Comparison of ENCODE assay signal across 11 cellular contexts in the genomic region with DNA sequence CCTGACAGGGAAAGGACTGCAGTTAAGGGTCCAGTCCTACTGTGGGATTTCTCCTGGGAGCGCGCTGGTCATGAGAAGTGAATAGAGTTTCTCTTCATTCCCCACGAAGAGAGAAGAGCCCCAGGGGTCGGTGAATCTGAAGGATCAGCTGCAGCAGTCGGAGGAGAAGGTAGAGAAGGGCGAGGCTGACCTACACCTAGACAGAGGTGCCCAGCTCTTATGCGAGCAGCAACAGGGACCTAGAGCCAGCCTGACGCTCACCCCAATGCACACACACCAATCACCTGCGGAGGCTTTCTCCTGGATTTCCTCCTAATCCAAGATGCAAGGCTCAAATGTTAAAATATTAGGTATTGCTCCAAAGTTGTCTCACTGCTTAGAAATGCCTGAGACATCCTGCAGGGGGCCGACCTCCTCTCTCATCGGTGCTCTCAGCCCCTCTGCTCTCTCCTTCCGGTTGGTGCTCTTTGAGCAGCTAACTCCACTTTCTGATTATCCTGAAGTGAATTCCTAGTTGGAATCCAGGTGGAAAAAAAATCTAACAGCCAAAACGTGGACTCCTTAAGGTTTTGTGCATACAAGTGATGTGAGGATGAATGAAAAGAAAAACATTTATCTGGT.
DNase-seq lines count a peak whose midpoint lies in the region; ATAC-seq and TF ChIP-seq lines count a peak whose summit lies in the region.
"Had no signal": no experiment of that assay in that cellular context is flagged by ENCODE, and none has a peak within 500 bp of the region (broad histone marks: within the 10 kb centered on the region; RNA-seq: fewer than 3 reads in every experiment).

No MANE protein-coding gene starts in this region.

- no peaks in the 10 kb centered on the region for H3K27me3 Mint-ChIP-seq in Caco-2 (ENCODE audit: insufficient read depth, unreplicated experiment)

- no peaks in the 10 kb centered on the region for H3K4me1 Mint-ChIP-seq in Caco-2 (ENCODE audit: low read depth, unreplicated experiment)

- no peaks in the 10 kb centered on the region for H3K9me3 Mint-ChIP-seq in Caco-2 (ENCODE audit: unreplicated experiment)
- H3K9me3 Mint-ChIP-seq: CD8-positive, alpha-beta T cell had no signal

- H3K36me3 ChIP-seq in Caco-2 (ENCODE audit: control insufficient read depth, insufficient read depth, low read length) (no peaks in the 10 kb centered on the region), HCT116 (ENCODE audit: control insufficient read depth in 1 of 2, insufficient read depth in 2 of 2, low read length in 2 of 2) (no peaks in the 10 kb centered on the region), ovary (no peaks in the 10 kb centered on the region)
- H3K36me3 ChIP-seq: colonic mucosa had no signal

- peak overlapping the region; percentile 18 for H2AFZ ChIP-seq in HCT116 (ENCODE audit: low read depth, low read length, poor library complexity, severe bottlenecking)

- H3K79me2 ChIP-seq in HCT116 (ENCODE audit: insufficient read depth, low read length) = no peaks in the 10 kb centered on the region

- no peaks in the 10 kb centered on the region for H4K20me1 ChIP-seq in HCT116 (ENCODE audit: insufficient read depth)

- peak; percentile 17; the same call in 1 of the 2 replicates for TF ChIP-seq RAD21 in HCT116 (IDR thresholded peaks at IDR 0.05; ENCODE audit: low read depth)

- H3K27ac ChIP-seq in HCT116 (ENCODE audit: low read depth, low read length) = no peak overlapping the region
- no peak overlapping the region for H3K27ac ChIP-seq in ovary
- H3K27ac ChIP-seq: colonic mucosa had no signal

- no peaks in the 10 kb centered on the region for H3K9me2 ChIP-seq in HCT116 (ENCODE audit: insufficient read depth)

- no peaks in the 10 kb centered on the region for H3K36me3 Mint-ChIP-seq in Caco-2 (ENCODE audit: insufficient read depth, unreplicated experiment)
- H3K36me3 Mint-ChIP-seq: CD8-positive, alpha-beta T cell had no signal

- H3K4me2 ChIP-seq in HCT116 (ENCODE audit: low read length) = no peak overlapping the region

- BruUV-seq in Caco-2 (replicated peaks; lab: Mats Ljungman, UMichigan) (no TSS peak), HCT116 (replicated peaks; lab: Mats Ljungman, UMichigan) (no TSS peak)

- 86 to 88% (median 88%) methylated on average over 13 of the region's 13 CpGs for WGBS in ovary, 3 donors

- H3K4me3 ChIP-seq in Caco-2 (ENCODE audit: low read depth, low read length) = no peak overlapping the region
- H3K4me3 ChIP-seq in HCT116 (replicated peaks in 1 of 2; ENCODE audit: low read depth in 1 of 2, low read length in 2 of 2) = no peak overlapping the region
- no peak overlapping the region for H3K4me3 ChIP-seq in ovary
- H3K4me3 ChIP-seq: colonic mucosa had no signal

- no peak overlapping the region for H3K4me3 Mint-ChIP-seq in Caco-2 (ENCODE audit: unreplicated experiment)
- H3K4me3 Mint-ChIP-seq: CD8-positive, alpha-beta T cell had no signal

- POLR2A ChIA-PET in Caco-2 (lab: Charles Lee) = no interaction called here
- POLR2A ChIA-PET in HCT116 (lab: Charles Lee) = no interaction called here

- H3K4me1 ChIP-seq in Caco-2 = no peaks in the 10 kb centered on the region
- H3K4me1 ChIP-seq in HCT116 (ENCODE audit: control insufficient read depth in 1 of 2, insufficient read depth in 2 of 2, low read length in 2 of 2) = no peaks in the 10 kb centered on the region
- H3K4me1 ChIP-seq in ovary (ENCODE audit: insufficient read depth) = no peaks in the 10 kb centered on the region
- H3K4me1 ChIP-seq: colonic mucosa had no signal

- CTCF ChIA-PET in Caco-2 (lab: Charles Lee) = interaction anchor here (1.0 kb wide), 1 partner anchor 172 kb away, joined by 3 read pairs; no protein-coding TSS in a partner anchor
- CTCF ChIA-PET in HCT116 (lab: Charles Lee) = no interaction called here

- peak; percentile 82 for ATAC-seq in HCT116
- no peak for ATAC-seq in HG02678 (IDR thresholded peaks at IDR 0.05; ENCODE audit: unreplicated experiment)
- ATAC-seq: CD8-positive, alpha-beta T cell had no signal

- H3K9ac ChIP-seq in HCT116 (ENCODE audit: low read length) = no peak overlapping the region

- no peak overlapping the region for H3K27ac Mint-ChIP-seq in Caco-2 (ENCODE audit: unreplicated experiment)
- H3K27ac Mint-ChIP-seq: CD8-positive, alpha-beta T cell had no signal

- intact Hi-C loops in Caco-2 (cut with micrococcal nuclease; ENCODE audit: unreplicated experiment) = loop anchor here (1.0 kb wide), 1 partner anchor 171 kb away; no protein-coding TSS in a partner anchor
- intact Hi-C loops in HCT116 (cut with micrococcal nuclease) = no loop called here
- intact Hi-C loops in head of caudate nucleus (cut with DNase I) = no loop called here
- intact Hi-C loops in ovary (cut with DNase I) = no loop called here

- no peak for TF ChIP-seq EP300 in ovary (IDR thresholded peaks at IDR 0.05)

- no peak for TF ChIP-seq POLR2A in HCT116 (IDR thresholded peaks at IDR 0.05; ENCODE audit: borderline replicate concordance, extremely low read depth, insufficient read depth, insufficient read length)
- no peak for TF ChIP-seq POLR2A in ovary (IDR thresholded peaks at IDR 0.05)

- H3K9me3 ChIP-seq in Caco-2 = 0 out of 2 replicates have a peak, but pooled peaks cover 5% of the 10 kb centered on the region
- no peaks in the 10 kb centered on the region for H3K9me3 ChIP-seq in HCT116 (ENCODE audit: control insufficient read depth in 1 of 2, insufficient read depth in 1 of 2, low read depth in 1 of 2, low read length in 2 of 2)
- H3K9me3 ChIP-seq in ovary = no peaks in the 10 kb centered on the region
- H3K9me3 ChIP-seq: colonic mucosa had no signal

- RAD21 ChIA-PET in HCT116 (lab: Charles Lee; ENCODE audit: low non-redundant PET in 1 of 2, low total read pairs in 2 of 2, uncharacterized antibody in 2 of 2, unreplicated experiment in 2 of 2) = no interaction called here

- peak in 1 of 2 experiments; percentile 28 for DNase-seq in Caco-2
- DNase-seq in HCT116 (ENCODE audit: low read depth, low spot score) = no peak
- peak; percentile 19 for DNase-seq in SK-N-DZ (ENCODE audit: low spot score)
- DNase-seq in germinal center (ENCODE audit: low spot score) = peak; percentile 45
- no peak for DNase-seq in head of caudate nucleus
- DNase-seq in ovary = no peak
- DNase-seq in putamen (ENCODE audit: low spot score) = no peak
- DNase-seq: CD8-positive, alpha-beta T cell; colonic mucosa; NCI-H1092 had no signal

- TF ChIP-seq CTCF in Caco-2 (IDR thresholded peaks at IDR 0.05; ENCODE audit: insufficient read depth in 1 of 2, low read depth in 1 of 2, low read length in 1 of 2, severe bottlenecking in 1 of 2, unreplicated experiment in 1 of 2) (peak; percentile 31 to 32), HCT116 (IDR thresholded peaks at IDR 0.05 in 2 of 3, conservative IDR thresholded peaks at IDR 0.05 in 1 of 3; ENCODE audit: borderline replicate concordance in 1 of 3, insufficient read depth in 1 of 3, low read depth in 2 of 3, low read length in 2 of 3) (peak in 2 of 3 experiments; percentile 44 to 50; a peak in 4 of 6 replicates), ovary (IDR thresholded peaks at IDR 0.05) (no peak)

- no peaks in the 10 kb centered on the region for H3K27me3 ChIP-seq in Caco-2 (replicated peaks; ENCODE audit: control insufficient read depth, insufficient read depth, low read length)
- no peaks in the 10 kb centered on the region for H3K27me3 ChIP-seq in HCT116 (ENCODE audit: insufficient read depth, low read length)
- H3K27me3 ChIP-seq in ovary = no peaks in the 10 kb centered on the region
- H3K27me3 ChIP-seq: colonic mucosa had no signal

TF ChIP-seq in HCT116, 20 proteins besides CTCF, POLR2A, EP300 and RAD21:
- TF ChIP-seq FOSL1 (IDR thresholded peaks at IDR 0.05; ENCODE audit: low read depth) (no peak), SRF (IDR thresholded peaks at IDR 0.05; ENCODE audit: low read depth) (no peak)

Comparison
In these comparisons a context has a peak if more than half of its experiments do, and no peak if none do; other contexts are left out.
1. DNase-seq: peak in SK-N-DZ (single experiment) and germinal center (single experiment); none in HCT116 (single experiment), head of caudate nucleus (0 of 42), ovary (0 of 5) and putamen (single experiment).
2. CTCF ChIP-seq: peak in Caco-2 (2 of 2) and HCT116 (2 of 3); none in ovary (0 of 3).